ENCODE assay signal across 30 cellular contexts in genomic region chr3:51146781-51147180, GRCh38.
DNase-seq lines count a peak whose midpoint lies in the region.
"Had no signal": no experiment of that assay in that cellular context is flagged by ENCODE, and none has a peak within 500 bp of the region (broad histone marks: within the 10 kb centered on the region; RNA-seq: fewer than 3 reads in every experiment).

No MANE protein-coding gene starts in this region.

- H3K27me3 ChIP-seq in effector memory CD4-positive, alpha-beta T cell (replicated peaks; ENCODE audit: control insufficient read depth, insufficient read depth, low read length, poor library complexity, severe bottlenecking): no peaks in the 10 kb centered on the region
- H3K27me3 ChIP-seq: BE2C; BLaER1; BLaER1 treated with 17β-estradiol and CSF1 and Interleukin-3, amounts not matched to agents 10 nM and 100 nM had no signal

- no peaks in the 10 kb centered on the region for H3K36me3 ChIP-seq in effector memory CD4-positive, alpha-beta T cell (ENCODE audit: control insufficient read depth, insufficient read depth, low read length)
- H3K36me3 ChIP-seq: BE2C; BLaER1; BLaER1 treated with 17β-estradiol and CSF1 and Interleukin-3, amounts not matched to agents 10 nM and 100 nM had no signal

- in situ Hi-C loops in G401 (cut with HindIII; ENCODE audit: low sequenced_read_pairs): no loop called here

- H3K4me1 ChIP-seq in effector memory CD4-positive, alpha-beta T cell (ENCODE audit: control insufficient read depth, insufficient read depth, low read length, poor library complexity, severe bottlenecking): no peaks in the 10 kb centered on the region
- H3K4me1 ChIP-seq: A549; BE2C; BLaER1; BLaER1 treated with 17β-estradiol and CSF1 and Interleukin-3, amounts not matched to agents 10 nM and 100 nM; Caco-2 had no signal

- H3K27ac ChIP-seq in effector memory CD4-positive, alpha-beta T cell (ENCODE audit: insufficient read depth, low read length, poor library complexity, severe bottlenecking): no peak overlapping the region
- H3K27ac ChIP-seq: 22Rv1; A549; BLaER1; BLaER1 treated with 17β-estradiol and CSF1 and Interleukin-3, amounts not matched to agents 10 nM and 100 nM; C4-2B had no signal

- DNase-seq in Ammon's horn (ENCODE audit: low spot score) (peak; percentile 6), G401 (ENCODE audit: low spot score) (peak; percentile 64), cerebellar cortex (ENCODE audit: low spot score) (peak; percentile 58), iPS-NIHi7 (ENCODE audit: extremely low spot score) (no peak), RKO (ENCODE audit: low spot score) (no peak)
- no peak for DNase-seq in effector memory CD4-positive, alpha-beta T cell
- DNase-seq: 8988T; ACHN; AML-193; BE2C; Caco-2; Calu3; CD4-positive, alpha-beta memory T cell; CD4-positive, alpha-beta T cell; CD4-positive, CD25-positive, alpha-beta regulatory T cell; CD8-positive, alpha-beta memory T cell; CD8-positive, alpha-beta T cell; COR-L47; DMS 273 treated with DMSO at 0.1 percent for 48 hours; DMS153; DMS53; DMS79; DMS79 treated with DMSO at 0.1 percent for 48 hours; DND-41; EL had no signal

- no peaks in the 10 kb centered on the region for H3K9me3 ChIP-seq in effector memory CD4-positive, alpha-beta T cell (ENCODE audit: control insufficient read depth, low read length)
- H3K9me3 ChIP-seq: A549, BE2C, BLaER1, Caco-2 had no signal

- no peak overlapping the region for H3K4me3 ChIP-seq in effector memory CD4-positive, alpha-beta T cell (ENCODE audit: insufficient read depth, low read depth, low read length, poor library complexity, severe bottlenecking)
- H3K4me3 ChIP-seq: A549; BLaER1; BLaER1 treated with 17β-estradiol and CSF1 and Interleukin-3, amounts not matched to agents 10 nM and 100 nM had no signal

Comparison
In these comparisons a context has a peak if more than half of its experiments do, and no peak if none do; other contexts are left out.
1. DNase-seq: peak in Ammon's horn (single experiment), G401 (single experiment) and cerebellar cortex (single experiment); none in iPS-NIHi7 (single experiment), effector memory CD4-positive, alpha-beta T cell (0 of 3) and RKO (single experiment).